Comparison of ENCODE assay signal across 9 cellular contexts in genomic region chr11:12160680-12161079, GRCh38. TPM values are rescaled to one million over a fixed set of nuclear protein-coding genes. Genes with fewer than 3 reads are reported as not detected.
DNase-seq lines count a peak whose midpoint lies in the region; ATAC-seq lines count a peak whose summit lies in the region.
"Had no signal": no experiment of that assay in that cellular context is flagged by ENCODE, and none has a peak within 500 bp of the region (broad histone marks: within the 10 kb centered on the region; RNA-seq: fewer than 3 reads in every experiment).

No MANE protein-coding gene starts in this region.

- H3K9me3 Mint-ChIP-seq in stimulated activated naive CD8-positive, alpha-beta T cell treated with anti-CD3 and anti-CD28 coated beads, Interleukin-15, amount 100 ng/mL, for 72 hours: no peaks in the 10 kb centered on the region
- H3K9me3 Mint-ChIP-seq in activated CD8-positive, alpha-beta memory T cell treated with anti-CD3 and anti-CD28 coated beads, Interleukin-2, amount 10 ng/mL, durations not matched to agents 7 days and 5 days (ENCODE audit: low read depth): no peaks in the 10 kb centered on the region

- H3K27me3 Mint-ChIP-seq in stimulated activated naive CD8-positive, alpha-beta T cell treated with anti-CD3 and anti-CD28 coated beads, Interleukin-15, amount 100 ng/mL, for 72 hours: no peaks in the 10 kb centered on the region
- H3K27me3 Mint-ChIP-seq in activated CD8-positive, alpha-beta memory T cell treated with anti-CD3 and anti-CD28 coated beads, Interleukin-2, amount 10 ng/mL, durations not matched to agents 7 days and 5 days: no peaks in the 10 kb centered on the region

- H3K27ac Mint-ChIP-seq in stimulated activated naive CD8-positive, alpha-beta T cell treated with anti-CD3 and anti-CD28 coated beads, Interleukin-15, amount 100 ng/mL, for 72 hours: peak overlapping the region; percentile 53 to 82
- H3K27ac Mint-ChIP-seq in activated CD8-positive, alpha-beta memory T cell treated with anti-CD3 and anti-CD28 coated beads, Interleukin-2, amount 10 ng/mL, durations not matched to agents 7 days and 5 days: no peak overlapping the region

- DNase-seq in NCI-H1417 (lab: John Stamatoyannopoulos, UW): peak in 2 of 3 experiments; percentile 32 to 97
- DNase-seq in NCI-H1417 treated with DMSO at 0.1 percent for 48 hours (lab: John Stamatoyannopoulos, UW): no peak
- DNase-seq in T1000 (lab: John Stamatoyannopoulos, UW): peak; percentile 18
- peak; percentile 85 for DNase-seq in kidney glomerular epithelial cell (lab: John Stamatoyannopoulos, UW)
- DNase-seq in stimulated activated naive CD8-positive, alpha-beta T cell treated with anti-CD3 and anti-CD28 coated beads, Interleukin-15, amount 100 ng/mL, for 72 hours: no peak
- no peak for DNase-seq in activated CD8-positive, alpha-beta memory T cell treated with anti-CD3 and anti-CD28 coated beads, Interleukin-2, amount 10 ng/mL, durations not matched to agents 7 days and 5 days
- DNase-seq in LoVo (ENCODE audit: low spot score): no peak
- no peak for DNase-seq in COR-L47 (lab: John Stamatoyannopoulos, UW)
- DNase-seq: NCI-H345 had no signal

- no peak for ATAC-seq in stimulated activated naive CD8-positive, alpha-beta T cell treated with anti-CD3 and anti-CD28 coated beads, Interleukin-15, amount 100 ng/mL, for 72 hours
- ATAC-seq in activated CD8-positive, alpha-beta memory T cell treated with anti-CD3 and anti-CD28 coated beads, Interleukin-2, amount 10 ng/mL, durations not matched to agents 7 days and 5 days: no peak

- H3K36me3 Mint-ChIP-seq in activated CD8-positive, alpha-beta memory T cell treated with anti-CD3 and anti-CD28 coated beads, Interleukin-2, amount 10 ng/mL, durations not matched to agents 7 days and 5 days: peaks cover 14% of the 10 kb centered on the region

- H3K4me1 Mint-ChIP-seq in stimulated activated naive CD8-positive, alpha-beta T cell treated with anti-CD3 and anti-CD28 coated beads, Interleukin-15, amount 100 ng/mL, for 72 hours: peaks cover 85% of the 10 kb centered on the region
- H3K4me1 Mint-ChIP-seq in activated CD8-positive, alpha-beta memory T cell treated with anti-CD3 and anti-CD28 coated beads, Interleukin-2, amount 10 ng/mL, durations not matched to agents 7 days and 5 days: peaks cover 70% of the 10 kb centered on the region

- no peak overlapping the region for H3K4me3 Mint-ChIP-seq in stimulated activated naive CD8-positive, alpha-beta T cell treated with anti-CD3 and anti-CD28 coated beads, Interleukin-15, amount 100 ng/mL, for 72 hours
- H3K4me3 Mint-ChIP-seq in activated CD8-positive, alpha-beta memory T cell treated with anti-CD3 and anti-CD28 coated beads, Interleukin-2, amount 10 ng/mL, durations not matched to agents 7 days and 5 days: no peak overlapping the region

- CTCF ChIA-PET in activated CD8-positive, alpha-beta memory T cell treated with anti-CD3 and anti-CD28 coated beads, Interleukin-2, amount 10 ng/mL, durations not matched to agents 7 days and 5 days (lab: Charles Lee): interaction anchor here (1.0 to 1.2 kb wide), 3 partner anchors 22 to 76 kb away, joined by 3 to 7 read pairs (median 4); no protein-coding TSS in a partner anchor

RNA-seq across cellular contexts. Expression of gene MICAL2, which starts 50.3 kb away (rescaled TPM):
- total RNA-seq in activated CD8-positive, alpha-beta memory T cell treated with anti-CD3 and anti-CD28 coated beads, Interleukin-2, amount 10 ng/mL, durations not matched to agents 7 days and 5 days: 100 to 1,000 TPM; 120 to 168 TPM

Comparison
In these comparisons a context has a peak if more than half of its experiments do, and no peak if none do; other contexts are left out.
1. DNase-seq: peak in NCI-H1417 (2 of 3), T1000 (single experiment) and kidney glomerular epithelial cell (single experiment); none in NCI-H1417 treated with DMSO at 0.1 percent for 48 hours (single experiment), stimulated activated naive CD8-positive, alpha-beta T cell treated with anti-CD3 and anti-CD28 coated beads, Interleukin-15, amount 100 ng/mL, for 72 hours (0 of 2), activated CD8-positive, alpha-beta memory T cell treated with anti-CD3 and anti-CD28 coated beads, Interleukin-2, amount 10 ng/mL, durations not matched to agents 7 days and 5 days (single experiment), LoVo (single experiment) and COR-L47 (single experiment).